Comparison of ENCODE assay signal across 8 cellular contexts in genomic region chr12:75481013-75481705, GRCh38. TPM values are rescaled to one million over a fixed set of nuclear protein-coding genes. Genes with fewer than 3 reads are reported as not detected.
DNase-seq lines count a peak whose midpoint lies in the region; ATAC-seq, FAIRE-seq and TF ChIP-seq lines count a peak whose summit lies in the region.

No MANE protein-coding gene starts in this region.

- no peak overlapping the region for H3K56ac ChIP-seq in H1 (replicated peaks; ENCODE audit: insufficient read length, low read depth, low read length)

- H3K4me1 ChIP-seq in OCI-LY3 (ENCODE audit: low read length) (peaks cover 40% of the 10 kb centered on the region), H1 (replicated peaks in 1 of 4; ENCODE audit: control insufficient read depth in 3 of 4, insufficient read depth in 4 of 4, low read length in 3 of 4) (peaks cover 0 to 8% (median 5%) of the 10 kb centered on the region in 4 experiments; a peak in 5 of 7 replicates), pancreas (no peaks in the 10 kb centered on the region)

- no peak overlapping the region for H2BK12ac ChIP-seq in H1 (ENCODE audit: low read depth, low read length)

- H2AK5ac ChIP-seq in H1 (ENCODE audit: low read depth, low read length): no peak overlapping the region

- ATAC-seq in GM18858 (IDR thresholded peaks at IDR 0.05; ENCODE audit: unreplicated experiment) (peak; percentile 12), HG02798 (IDR thresholded peaks at IDR 0.05; ENCODE audit: poor library complexity, unreplicated experiment) (peak; percentile 8), pancreas (peak; percentile 4 to 45 (median 28)), left colon (no peak)

- intact Hi-C loops in pancreas (cut with DNase I) (no loop called here), left colon (cut with DNase I, micrococcal nuclease) (no loop called here)

- TF ChIP-seq POLR2A in H1 (IDR thresholded peaks at IDR 0.05; ENCODE audit: control extremely low read depth in 1 of 2, low read depth in 2 of 2, low read length in 2 of 2): no peak

- 86% methylated on average over 5 of the region's 5 CpGs; no CpG with 5 or more reads in 1 of the 2 experiments for WGBS in H1 (ENCODE audit: extremely low coverage in 1 of 2, insufficient coverage in 1 of 2, insufficient read length in 1 of 2, insufficient replicate concordance in 2 of 2, low coverage in 1 of 2, low lambda C conversion rate in 2 of 2, missing lambda C conversion rate in 1 of 2), 2 experiments
- 26 to 36% methylated on average over 5 of the region's 5 CpGs for WGBS in pancreas, 2 donors

- H3K23ac ChIP-seq in H1 (ENCODE audit: insufficient read length): no peak overlapping the region

- TF ChIP-seq CTCF in OCI-LY3 (IDR thresholded peaks at IDR 0.05; ENCODE audit: low read depth, low read length): no peak
- no peak for TF ChIP-seq CTCF in H1 (IDR thresholded peaks at IDR 0.05; ENCODE audit: control extremely low read depth in 1 of 3, insufficient read depth in 1 of 3, low read depth in 1 of 3, low read length in 3 of 3)
- no peak for TF ChIP-seq CTCF in pancreas (IDR thresholded peaks at IDR 0.05)

- peaks cover 5% of the 10 kb centered on the region for H3K79me2 ChIP-seq in OCI-LY3 (ENCODE audit: low read length)
- H3K79me2 ChIP-seq in H1 (ENCODE audit: control insufficient read depth in 1 of 2, insufficient read depth in 2 of 2, low read length in 2 of 2): no peaks in the 10 kb centered on the region

- H3K4ac ChIP-seq in H1 (replicated peaks; ENCODE audit: insufficient read length, low read depth, low read length): no peak overlapping the region

- no peaks in the 10 kb centered on the region for H3K27me3 ChIP-seq in OCI-LY3 (ENCODE audit: low read depth, low read length)
- no peaks in the 10 kb centered on the region for H3K27me3 ChIP-seq in H1 (replicated peaks in 1 of 4; ENCODE audit: control insufficient read depth in 3 of 4, extremely low read depth in 1 of 4, insufficient read depth in 3 of 4, low read length in 3 of 4)
- H3K27me3 ChIP-seq in pancreas: no peaks in the 10 kb centered on the region

- no peak for TF ChIP-seq EP300 in H1 (IDR thresholded peaks at IDR 0.05; ENCODE audit: borderline replicate concordance in 1 of 2, low read depth in 2 of 2, low read length in 2 of 2)

- no peaks in the 10 kb centered on the region for H3K79me1 ChIP-seq in H1 (ENCODE audit: low read depth, low read length)

- no peaks in the 10 kb centered on the region for H3K23me2 ChIP-seq in H1 (ENCODE audit: low read depth, low read length)

- POLR2A ChIA-PET in H1 (lab: Charles Lee; ENCODE audit: partially characterized antibody): no interaction called here

- H3K36me3 ChIP-seq in OCI-LY3 (replicated peaks; ENCODE audit: low read depth, low read length): peaks cover 6% of the 10 kb centered on the region
- H3K36me3 ChIP-seq in H1 (ENCODE audit: control insufficient read depth in 2 of 4, insufficient read depth in 4 of 4, low read length in 3 of 4): no peaks in the 10 kb centered on the region
- no peaks in the 10 kb centered on the region for H3K36me3 ChIP-seq in pancreas

- TF ChIP-seq RAD21 in H1 (IDR thresholded peaks at IDR 0.05 in 1 of 2, conservative IDR thresholded peaks at IDR 0.05 in 1 of 2; ENCODE audit: low read depth in 2 of 2, low read length in 2 of 2): no peak

- no peak overlapping the region for H2BK5ac ChIP-seq in H1 (ENCODE audit: low read depth, low read length)

- no peak overlapping the region for H2BK15ac ChIP-seq in H1 (ENCODE audit: low read length)

- no peak for DNase-seq in H1 (ENCODE audit: low read depth in 1 of 2, low spot score in 2 of 2)
- no peak for DNase-seq in pancreas
- no peak for DNase-seq in ecto neural progenitor cell (ENCODE audit: low spot score)
- no peak for DNase-seq in left colon
- DNase-seq in HK-2 (ENCODE audit: unreplicated experiment): no peak

- H3K18ac ChIP-seq in H1 (ENCODE audit: extremely low read depth, low read length): no peak overlapping the region

- peak overlapping the region; percentile 94 for H3K27ac ChIP-seq in OCI-LY3 (ENCODE audit: low read length)
- H3K27ac ChIP-seq in H1 (ENCODE audit: low read depth, low read length): no peak overlapping the region
- peak overlapping the region in 2 of 4 donors; percentile 66 to 67 for H3K27ac ChIP-seq in pancreas

- H4K20me1 ChIP-seq in OCI-LY3 (ENCODE audit: insufficient read depth, low read length): no peaks in the 10 kb centered on the region
- H4K20me1 ChIP-seq in H1 (replicated peaks in 1 of 2; ENCODE audit: control insufficient read depth in 1 of 2, insufficient read depth in 2 of 2, low read length in 2 of 2): no peaks in the 10 kb centered on the region

- H2AFZ ChIP-seq in OCI-LY3 (ENCODE audit: low read depth, low read length) (peak overlapping the region; percentile 85), H1 (ENCODE audit: low read length) (peak overlapping the region; percentile 42; the same call in 1 of the 2 replicates)

- peak overlapping the region; percentile 92 for H3K4me2 ChIP-seq in OCI-LY3 (ENCODE audit: low read length)
- no peak overlapping the region for H3K4me2 ChIP-seq in H1 (ENCODE audit: insufficient read depth in 1 of 2, low read depth in 2 of 2, low read length in 2 of 2)

- no peak overlapping the region for H4K91ac ChIP-seq in H1 (replicated peaks; ENCODE audit: insufficient read length, low read length)

- H4K5ac ChIP-seq in H1 (ENCODE audit: insufficient read length, low read depth, low read length): no peak overlapping the region

- FAIRE-seq in H1 (lab: Jason Lieb, UNC): no peak
- no peak for FAIRE-seq in pancreas (lab: Jason Lieb, UNC)

- H3K4me3 ChIP-seq in OCI-LY3 (ENCODE audit: low read length) (peak overlapping the region; percentile 84), H1 (ENCODE audit: extremely low read depth in 1 of 4, insufficient read depth in 2 of 4, low read depth in 3 of 4, low read length in 4 of 4) (no peak overlapping the region), pancreas (peak overlapping the region in 3 of 4 donors; percentile 5 to 46 (median 21))

- H4K8ac ChIP-seq in H1 (ENCODE audit: extremely low read depth, insufficient read depth, low read length): no peak overlapping the region

- peak overlapping the region; percentile 91 for H3K9ac ChIP-seq in OCI-LY3 (ENCODE audit: low read length)
- H3K9ac ChIP-seq in H1 (replicated peaks in 1 of 4; ENCODE audit: extremely low read depth in 1 of 4, low read depth in 3 of 4, low read length in 3 of 4): no peak overlapping the region

- H2BK120ac ChIP-seq in H1 (replicated peaks; ENCODE audit: low read depth, low read length): no peak overlapping the region

- no peak overlapping the region for H3K14ac ChIP-seq in H1 (ENCODE audit: insufficient read length)

- CTCF ChIA-PET in H1 (lab: Charles Lee; ENCODE audit: partially characterized antibody): interaction anchor here (1.1 to 1.8 kb wide), 2 partner anchors 24 to 90 kb away, joined by 4 to 5 read pairs; no protein-coding TSS in a partner anchor

- H2BK20ac ChIP-seq in H1 (ENCODE audit: low read length): no peak overlapping the region

- H3K9me3 ChIP-seq in OCI-LY3 (ENCODE audit: insufficient read depth, low read length): no peaks in the 10 kb centered on the region
- H3K9me3 ChIP-seq in H1 (ENCODE audit: insufficient read depth in 2 of 2, low read depth in 1 of 2, low read length in 1 of 2): no peaks in the 10 kb centered on the region
- no peaks in the 10 kb centered on the region for H3K9me3 ChIP-seq in pancreas

TF ChIP-seq in H1, 55 proteins besides CTCF, POLR2A, EP300 and RAD21:
- TF ChIP-seq BCL11A (IDR thresholded peaks at IDR 0.05; ENCODE audit: low read depth in 2 of 2, low read length in 2 of 2) (no peak), GTF2F1 (IDR thresholded peaks at IDR 0.05; ENCODE audit: borderline replicate concordance, low read depth, low read length) (no peak), ATF2 (IDR thresholded peaks at IDR 0.05; ENCODE audit: low read length) (no peak)
TF ChIP-seq in H1: peak in this region for 0.

RNA-seq across cellular contexts. Expression of gene GLIPR1, which starts 0.6 kb away (rescaled TPM):
- total RNA-seq in H1 (2021; fragmentation: NEBNext Ultra II Directional; extraction: Animal tissue kit (Norgen Biotek cat#: 25700)): 1.5 and 1.7 TPM in 2 replicates
- polyA plus RNA-seq in H1 (2011; rRNA removed) (0.09 and 0.23 TPM in 2 replicates), pancreas (under 1 TPM; 0.68 TPM)
- polyA plus RNA-seq in H1 (2011; cell fraction: cytosol; rRNA removed): 0.10 TPM
- polyA plus RNA-seq in H1 (2011; cell fraction: nucleus; rRNA removed): 0.44 TPM
- polyA plus RNA-seq in H1 (2012, experiment 1 of 2): 0.16 to 1.0 TPM (median 0.30 TPM) in 4 replicates
- polyA plus RNA-seq in H1 (2012, experiment 2 of 2): 0.09 TPM
- 1.3 TPM for polyA plus RNA-seq in H1 (2013, experiment 1 of 2)
- polyA plus RNA-seq in H1 (2013, experiment 2 of 2): 1.2 TPM
- polyA minus RNA-seq in H1 (2011; rRNA and poly(A)+ RNA removed): 0.47 and 0.63 TPM in 2 replicates
- polyA minus RNA-seq in H1 (2011; cell fraction: cytosol; rRNA and poly(A)+ RNA removed): not detected
- 0.90 TPM for polyA minus RNA-seq in H1 (2011; cell fraction: nucleus; rRNA and poly(A)+ RNA removed)
- total RNA-seq in pancreas (10 to 100 TPM in 2 of 6 donors, 1 to 10 TPM in 3, under 1 TPM in 1; 0.79 to 19.1 (median 3.8) TPM), left colon (10 to 100 TPM in 1 of 2 donors, 1 to 10 TPM in 1; 4.3 to 12.5 TPM)

RNA-seq across cellular contexts. Expression of gene KRR1, which starts 30.2 kb away (rescaled TPM):
- total RNA-seq in H1 (2021; fragmentation: NEBNext Ultra II Directional; extraction: Animal tissue kit (Norgen Biotek cat#: 25700)): 73.8 and 80.1 TPM in 2 replicates
- polyA plus RNA-seq in H1 (2011; rRNA removed) (2.4 and 6.1 TPM in 2 replicates), pancreas (10 to 100 TPM in 1 of 2 donors, 1 to 10 TPM in 1; 6.8 to 16.0 TPM)
- 14.8 TPM for polyA plus RNA-seq in H1 (2011; cell fraction: cytosol; rRNA removed)
- polyA plus RNA-seq in H1 (2011; cell fraction: nucleus; rRNA removed): 5.5 TPM
- 27.4 to 58.4 TPM (median 34.9 TPM) in 4 replicates for polyA plus RNA-seq in H1 (2012, experiment 1 of 2)
- 2.4 TPM for polyA plus RNA-seq in H1 (2012, experiment 2 of 2)
- polyA plus RNA-seq in H1 (2013, experiment 1 of 2): 98.9 TPM
- 94.1 TPM for polyA plus RNA-seq in H1 (2013, experiment 2 of 2)
- polyA minus RNA-seq in H1 (2011; rRNA and poly(A)+ RNA removed): 23.0 and 34.1 TPM in 2 replicates
- polyA minus RNA-seq in H1 (2011; cell fraction: cytosol; rRNA and poly(A)+ RNA removed): 12.3 TPM
- 65.3 TPM for polyA minus RNA-seq in H1 (2011; cell fraction: nucleus; rRNA and poly(A)+ RNA removed)
- total RNA-seq in pancreas (10 to 100 TPM; 10.5 to 23.7 (median 19.8) TPM), left colon (10 to 100 TPM; 31.4 to 32.0 TPM)

Comparison
In these comparisons a context has a peak if more than half of its experiments do, and no peak if none do; other contexts are left out.
1. H3K4me3 ChIP-seq: peak in OCI-LY3 (single experiment) and pancreas (3 of 4); none in H1 (0 of 4).